20 cellular contexts compared by ENCODE assay signal in the genomic region with DNA sequence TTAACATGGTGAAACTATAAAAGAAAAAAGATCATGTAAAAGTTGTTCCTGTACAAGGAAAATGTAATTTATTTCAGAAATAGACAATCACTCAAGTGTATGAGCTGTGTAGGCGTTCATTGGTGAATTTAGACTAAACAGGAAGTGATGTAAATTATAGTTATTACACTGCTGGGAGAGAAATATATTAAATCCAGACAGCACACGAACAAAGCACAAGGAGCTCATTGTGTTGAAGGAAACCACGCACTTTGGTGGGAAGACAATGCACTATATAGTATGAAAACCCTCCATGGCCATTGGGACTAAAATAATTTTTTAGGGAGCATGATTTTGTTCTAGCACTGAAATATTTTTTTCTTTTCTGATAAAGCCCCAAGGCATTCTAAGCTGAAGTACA.
A peak's percentile ranks its signal among the peaks of the same experiment; 100 is the strongest.
DNase-seq lines count a peak whose midpoint lies in the region; ATAC-seq and TF ChIP-seq lines count a peak whose summit lies in the region.
"Had no signal": no experiment of that assay in that cellular context is flagged by ENCODE, and none has a peak within 500 bp of the region (broad histone marks: within the 10 kb centered on the region; RNA-seq: fewer than 3 reads in every experiment).

No MANE protein-coding gene starts in this region.

- intact Hi-C loops in A673 (cut with micrococcal nuclease; ENCODE audit: unreplicated experiment), result loop anchor here (10.0 kb wide), 1 partner anchor 349 kb away; no protein-coding TSS in a partner anchor

- no peaks in the 10 kb centered on the region for H3K36me3 ChIP-seq in A673 (ENCODE audit: insufficient read depth, low read length, poor library complexity, severe bottlenecking)

- H3K27me3 ChIP-seq in A673 (replicated peaks; ENCODE audit: insufficient read depth, low read depth, low read length, poor library complexity), result no peaks in the 10 kb centered on the region

- H3K4me1 ChIP-seq in A673 (ENCODE audit: insufficient read depth, low read length, poor library complexity, severe bottlenecking), result peaks cover 47% of the 10 kb centered on the region
- H3K4me1 ChIP-seq: Caco-2 had no signal

- peak overlapping the region; percentile 25 for H3K27ac Mint-ChIP-seq in activated naive CD8-positive, alpha-beta T cell treated with anti-CD3 and anti-CD28 coated beads for 36 hours
- peak overlapping the region in 2 of 3 experiments; percentile 31 to 60 for H3K27ac Mint-ChIP-seq in nephron
- H3K27ac Mint-ChIP-seq: B cell, H9 had no signal

- ATAC-seq in GM19395 (IDR thresholded peaks at IDR 0.05; ENCODE audit: unreplicated experiment) (no peak), HG02571 (IDR thresholded peaks at IDR 0.05; ENCODE audit: unreplicated experiment) (no peak)
- ATAC-seq: SK-N-SH treated with all-trans-retinoic acid at 6 μM for 48 hours had no signal

- TF ChIP-seq CTCF in A673 (conservative IDR thresholded peaks at IDR 0.05; ENCODE audit: low read depth, low read length) (no peak), nephron (IDR thresholded peaks at IDR 0.05; ENCODE audit: unreplicated experiment in 3 of 3) (no peak)

- H3K4me3 Mint-ChIP-seq in activated naive CD8-positive, alpha-beta T cell treated with anti-CD3 and anti-CD28 coated beads for 36 hours, result no peak overlapping the region
- no peak overlapping the region for H3K4me3 Mint-ChIP-seq in nephron
- H3K4me3 Mint-ChIP-seq: B cell, H9 had no signal

- no peak overlapping the region for H3K4me3 ChIP-seq in A673 (ENCODE audit: low read depth, low read length, poor library complexity, severe bottlenecking)

- peaks cover 16% of the 10 kb centered on the region for H3K36me3 Mint-ChIP-seq in activated naive CD8-positive, alpha-beta T cell treated with anti-CD3 and anti-CD28 coated beads for 36 hours
- H3K36me3 Mint-ChIP-seq in nephron (ENCODE audit: low read depth), result peaks cover 13% of the 10 kb centered on the region

- CTCF ChIA-PET in A673 (lab: Charles Lee), result no interaction called here

- H3K27ac ChIP-seq in A673 (ENCODE audit: low read depth, low read length, poor library complexity, severe bottlenecking), result peak overlapping the region; percentile 81
- H3K27ac ChIP-seq: HL-60 had no signal

- BruUV-seq in A673 (replicated peaks; lab: Mats Ljungman, UMichigan), result no TSS peak

- H3K9me3 ChIP-seq in A673 (ENCODE audit: low read depth, low read length, poor library complexity, severe bottlenecking), result no peaks in the 10 kb centered on the region
- H3K9me3 ChIP-seq: Caco-2 had no signal

- POLR2A ChIA-PET in A673 (lab: Charles Lee; ENCODE audit: low non-redundant PET), result no interaction called here

- H3K27me3 Mint-ChIP-seq in activated naive CD8-positive, alpha-beta T cell treated with anti-CD3 and anti-CD28 coated beads for 36 hours, result no peaks in the 10 kb centered on the region
- H3K27me3 Mint-ChIP-seq in nephron (ENCODE audit: low read depth), result no peaks in the 10 kb centered on the region
- H3K27me3 Mint-ChIP-seq: B cell had no signal

- peaks cover 3% of the 10 kb centered on the region for H3K4me1 Mint-ChIP-seq in activated naive CD8-positive, alpha-beta T cell treated with anti-CD3 and anti-CD28 coated beads for 36 hours
- H3K4me1 Mint-ChIP-seq in nephron, result peaks cover 4% of the 10 kb centered on the region

- peak; percentile 69 for DNase-seq in A673 (ENCODE audit: low spot score)
- DNase-seq in COLO829 (ENCODE audit: low spot score), result peak; percentile 88
- no peak for DNase-seq in activated naive CD8-positive, alpha-beta T cell treated with anti-CD3 and anti-CD28 coated beads for 36 hours
- no peak for DNase-seq in HuH-7.5 (ENCODE audit: low spot score)
- DNase-seq: Caco-2, H9, Kasumi-1, MM.1S, NCI-H1092 treated with DMSO at 0.1 percent for 48 hours, NCI-H2029 treated with DMSO at 0.1 percent for 48 hours, NCI-H2171, NCI-H446, NCI-H526 treated with DMSO at 0.1 percent for 48 hours, Right ventricle myocardium superior had no signal

- H3K9me3 Mint-ChIP-seq in activated naive CD8-positive, alpha-beta T cell treated with anti-CD3 and anti-CD28 coated beads for 36 hours, result peaks cover 3% of the 10 kb centered on the region
- H3K9me3 Mint-ChIP-seq in nephron, result no peaks in the 10 kb centered on the region
- H3K9me3 Mint-ChIP-seq: H9 had no signal

Comparison
In these comparisons a context has a peak if more than half of its experiments do, and no peak if none do; other contexts are left out.
1. DNase-seq: peak in A673 (single experiment) and COLO829 (single experiment); none in activated naive CD8-positive, alpha-beta T cell treated with anti-CD3 and anti-CD28 coated beads for 36 hours (single experiment) and HuH-7.5 (single experiment).